2 cellular contexts compared by ENCODE assay signal in genomic region chr10:110648743-110649651, GRCh38.
TF ChIP-seq lines count a peak whose summit lies in the region.

No MANE protein-coding gene starts in this region.

TF ChIP-seq in IMR-90, 13 proteins besides CTCF, POLR2A, EP300 and RAD21 (continued from another document):
- TF ChIP-seq FOS (IDR thresholded peaks at IDR 0.05; ENCODE audit: low read depth, low read length) (no peak), CEBPB (IDR thresholded peaks at IDR 0.05; ENCODE audit: low read depth, low read length) (peak; percentile 36; the same call in 1 of the 2 replicates)

TF ChIP-seq in K562, 482 proteins besides CTCF, POLR2A, EP300 and RAD21:
- TF ChIP-seq, protein P1, sequence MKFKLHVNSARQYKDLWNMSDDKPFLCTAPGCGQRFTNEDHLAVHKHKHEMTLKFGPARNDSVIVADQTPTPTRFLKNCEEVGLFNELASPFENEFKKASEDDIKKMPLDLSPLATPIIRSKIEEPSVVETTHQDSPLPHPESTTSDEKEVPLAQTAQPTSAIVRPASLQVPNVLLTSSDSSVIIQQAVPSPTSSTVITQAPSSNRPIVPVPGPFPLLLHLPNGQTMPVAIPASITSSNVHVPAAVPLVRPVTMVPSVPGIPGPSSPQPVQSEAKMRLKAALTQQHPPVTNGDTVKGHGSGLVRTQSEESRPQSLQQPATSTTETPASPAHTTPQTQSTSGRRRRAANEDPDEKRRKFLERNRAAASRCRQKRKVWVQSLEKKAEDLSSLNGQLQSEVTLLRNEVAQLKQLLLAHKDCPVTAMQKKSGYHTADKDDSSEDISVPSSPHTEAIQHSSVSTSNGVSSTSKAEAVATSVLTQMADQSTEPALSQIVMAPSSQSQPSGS (CRISPR knock-in tag; IDR thresholded peaks at IDR 0.05) = no peak
- no peak for TF ChIP-seq NFXL1 (CRISPR knock-in tag; IDR thresholded peaks at IDR 0.05)
- no peak for TF ChIP-seq CTBP1 (IDR thresholded peaks at IDR 0.05; ENCODE audit: borderline replicate concordance)
- TF ChIP-seq, protein P2, sequence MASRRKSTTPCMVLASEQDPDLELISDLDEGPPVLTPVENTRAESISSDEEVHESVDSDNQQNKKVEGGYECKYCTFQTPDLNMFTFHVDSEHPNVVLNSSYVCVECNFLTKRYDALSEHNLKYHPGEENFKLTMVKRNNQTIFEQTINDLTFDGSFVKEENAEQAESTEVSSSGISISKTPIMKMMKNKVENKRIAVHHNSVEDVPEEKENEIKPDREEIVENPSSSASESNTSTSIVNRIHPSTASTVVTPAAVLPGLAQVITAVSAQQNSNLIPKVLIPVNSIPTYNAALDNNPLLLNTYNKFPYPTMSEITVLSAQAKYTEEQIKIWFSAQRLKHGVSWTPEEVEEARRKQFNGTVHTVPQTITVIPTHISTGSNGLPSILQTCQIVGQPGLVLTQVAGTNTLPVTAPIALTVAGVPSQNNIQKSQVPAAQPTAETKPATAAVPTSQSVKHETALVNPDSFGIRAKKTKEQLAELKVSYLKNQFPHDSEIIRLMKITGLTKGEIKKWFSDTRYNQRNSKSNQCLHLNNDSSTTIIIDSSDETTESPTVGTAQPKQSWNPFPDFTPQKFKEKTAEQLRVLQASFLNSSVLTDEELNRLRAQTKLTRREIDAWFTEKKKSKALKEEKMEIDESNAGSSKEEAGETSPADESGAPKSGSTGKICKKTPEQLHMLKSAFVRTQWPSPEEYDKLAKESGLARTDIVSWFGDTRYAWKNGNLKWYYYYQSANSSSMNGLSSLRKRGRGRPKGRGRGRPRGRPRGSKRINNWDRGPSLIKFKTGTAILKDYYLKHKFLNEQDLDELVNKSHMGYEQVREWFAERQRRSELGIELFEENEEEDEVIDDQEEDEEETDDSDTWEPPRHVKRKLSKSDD (conservative IDR thresholded peaks at IDR 0.05; ENCODE audit: low read length) = no peak
- no peak for TF ChIP-seq BRD9 (IDR thresholded peaks at IDR 0.05; ENCODE audit: low read depth, partially characterized antibody)
- TF ChIP-seq PHB2 (IDR thresholded peaks at IDR 0.05; ENCODE audit: low read depth) = no peak
- no peak for TF ChIP-seq RB1 (IDR thresholded peaks at IDR 0.05; ENCODE audit: low read depth)
- no peak for TF ChIP-seq CBFA2T3 (IDR thresholded peaks at IDR 0.05)
- TF ChIP-seq ZNF592 (IDR thresholded peaks at IDR 0.05) = no peak
- TF ChIP-seq SAFB2 (IDR thresholded peaks at IDR 0.05; ENCODE audit: borderline replicate concordance, low read depth, low read length, severe bottlenecking) = no peak
- no peak for TF ChIP-seq PRMT5 (CRISPR knock-in tag; IDR thresholded peaks at IDR 0.05)
- no peak for TF ChIP-seq MTF1 (CRISPR knock-in tag; IDR thresholded peaks at IDR 0.05; ENCODE audit: borderline replicate concordance)
- TF ChIP-seq AFF4 (CRISPR knock-in tag; IDR thresholded peaks at IDR 0.05) = no peak
